ENCODE assay signal across 21 cellular contexts in the genomic region with DNA sequence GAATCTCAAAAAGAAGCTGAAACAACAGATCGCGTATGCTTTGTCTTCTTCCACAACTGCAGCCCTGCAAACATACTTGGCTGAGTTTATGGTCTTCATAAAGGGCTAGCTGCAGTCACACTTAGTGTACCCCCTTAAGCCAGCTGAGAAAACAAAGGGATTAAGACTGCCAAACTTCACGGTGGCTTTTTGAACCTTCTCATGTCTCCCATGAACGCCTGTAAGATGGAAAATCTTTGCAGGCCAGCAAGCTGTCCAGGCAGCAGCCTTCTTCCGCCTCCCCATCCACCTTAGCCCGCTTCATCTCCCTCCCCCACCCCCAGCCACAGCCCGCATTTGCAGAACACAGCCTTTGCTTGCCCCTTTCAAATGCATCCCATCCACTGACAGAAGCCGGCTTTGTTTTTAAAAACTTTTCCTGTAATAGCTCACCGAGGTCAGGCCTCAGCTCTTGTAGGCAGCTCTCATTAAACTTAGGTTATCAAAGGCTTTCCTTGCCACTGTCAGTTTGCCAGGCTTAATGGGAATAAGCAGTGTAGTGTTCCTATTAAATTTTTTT.
A peak's percentile ranks its signal among the peaks of the same experiment; 100 is the strongest.
DNase-seq lines count a peak whose midpoint lies in the region; ATAC-seq and TF ChIP-seq lines count a peak whose summit lies in the region.
"Had no signal": no experiment of that assay in that cellular context is flagged by ENCODE, and none has a peak within 500 bp of the region (broad histone marks: within the 10 kb centered on the region; RNA-seq: fewer than 3 reads in every experiment).

No MANE protein-coding gene starts in this region.

- no peak overlapping the region for H3K4me3 Mint-ChIP-seq in neural progenitor cell
- H3K4me3 Mint-ChIP-seq: activated naive CD8-positive, alpha-beta T cell treated with anti-CD3 and anti-CD28 coated beads, Interleukin-2, amount 10 ng/mL, durations not matched to agents 7 days and 5 days; naive B cell had no signal

- H4K20me1 ChIP-seq in neural progenitor cell (ENCODE audit: low read depth), result no peaks in the 10 kb centered on the region
- H4K20me1 ChIP-seq: BLaER1 treated with 17β-estradiol and CSF1 and Interleukin-3, amounts not matched to agents 10 nM and 100 nM had no signal

- H3K4me2 ChIP-seq in neural progenitor cell, result peak overlapping the region; percentile 31
- H3K4me2 ChIP-seq: BLaER1 treated with 17β-estradiol and CSF1 and Interleukin-3, amounts not matched to agents 10 nM and 100 nM had no signal

- H3K4me1 Mint-ChIP-seq in neural progenitor cell, result peaks cover 48% of the 10 kb centered on the region
- H3K4me1 Mint-ChIP-seq: activated naive CD8-positive, alpha-beta T cell treated with anti-CD3 and anti-CD28 coated beads, Interleukin-2, amount 10 ng/mL, durations not matched to agents 7 days and 5 days had no signal

- peaks cover 9% of the 10 kb centered on the region for H3K27me3 Mint-ChIP-seq in neural progenitor cell (ENCODE audit: insufficient read depth, low read depth)
- H3K27me3 Mint-ChIP-seq: activated naive CD8-positive, alpha-beta T cell treated with anti-CD3 and anti-CD28 coated beads, Interleukin-2, amount 10 ng/mL, durations not matched to agents 7 days and 5 days had no signal

- POLR2A ChIA-PET in AG04450 (lab: Yijun Ruan, JAX), result no interaction called here

- intact Hi-C loops in heart left ventricle (cut with DNase I), result no loop called here

- H3K4me3 ChIP-seq in AG04450 (ENCODE audit: low read depth, low read length), result no peak overlapping the region
- no peak overlapping the region for H3K4me3 ChIP-seq in NT2/D1 (ENCODE audit: insufficient read length, low read depth)
- no peak overlapping the region for H3K4me3 ChIP-seq in gastroesophageal sphincter
- H3K4me3 ChIP-seq in neural progenitor cell, result no peak overlapping the region
- no peak overlapping the region for H3K4me3 ChIP-seq in heart left ventricle
- H3K4me3 ChIP-seq: BLaER1 treated with 17β-estradiol and CSF1 and Interleukin-3, amounts not matched to agents 10 nM and 100 nM; K562; skin epidermis; stomach had no signal

- peak overlapping the region; percentile 57 for H2AFZ ChIP-seq in neural progenitor cell (replicated peaks)

- WGBS in gastroesophageal sphincter (ENCODE audit: low coverage in 1 of 2), 2 donors, result 20 to 55% methylated on average over 2 to 7 of the region's 9 CpGs
- WGBS in heart left ventricle, 4 donors, result 40 to 68% (median 54%) methylated on average over 8 to 9 of the region's 9 CpGs

- H3K9me3 Mint-ChIP-seq in neural progenitor cell, result peaks cover 13% of the 10 kb centered on the region

- H3K27ac ChIP-seq in AG04450 (ENCODE audit: low read depth, low read length) (peak overlapping the region; percentile 67), gastroesophageal sphincter (peak overlapping the region in 3 of 4 donors; percentile 49 to 60 (median 55)), neural progenitor cell (no peak overlapping the region), heart left ventricle (no peak overlapping the region)
- H3K27ac ChIP-seq: BLaER1 treated with 17β-estradiol and CSF1 and Interleukin-3, amounts not matched to agents 10 nM and 100 nM; HL-60; stomach had no signal

- H3K4me1 ChIP-seq in NT2/D1 (ENCODE audit: insufficient read depth, insufficient read length) (peaks cover 5% of the 10 kb centered on the region), gastroesophageal sphincter (peaks cover 0 to 32% (median 6%) of the 10 kb centered on the region in 3 donors), neural progenitor cell (peaks cover 24% of the 10 kb centered on the region), heart left ventricle (peaks cover 0 to 3% (median 0%) of the 10 kb centered on the region in 12 donors)

- peak overlapping the region; percentile 78 for H3K27ac Mint-ChIP-seq in neural progenitor cell
- H3K27ac Mint-ChIP-seq: activated naive CD8-positive, alpha-beta T cell treated with anti-CD3 and anti-CD28 coated beads, Interleukin-2, amount 10 ng/mL, durations not matched to agents 7 days and 5 days; naive B cell had no signal

- H3K36me3 Mint-ChIP-seq in neural progenitor cell, result no peaks in the 10 kb centered on the region

- H3K27me3 ChIP-seq in AG04450 (ENCODE audit: control insufficient read depth, insufficient read depth, low read length) (no peaks in the 10 kb centered on the region), NT2/D1 (ENCODE audit: insufficient read depth, insufficient read length) (no peaks in the 10 kb centered on the region), gastroesophageal sphincter (no peaks in the 10 kb centered on the region), neural progenitor cell (no peaks in the 10 kb centered on the region), heart left ventricle (peaks cover 0 to 14% (median 0%) of the 10 kb centered on the region in 9 donors)
- H3K27me3 ChIP-seq: stomach had no signal

- CTCF ChIA-PET in AG04450 (lab: Charles Lee), result interaction anchor here (0.7 to 0.9 kb wide), 2 partner anchors 165 to 471 kb away, joined by 3 to 4 read pairs; no protein-coding TSS in a partner anchor

- no peaks in the 10 kb centered on the region for H3K79me2 ChIP-seq in neural progenitor cell (ENCODE audit: low read depth)

- no peak for ATAC-seq in gastroesophageal sphincter
- ATAC-seq in heart left ventricle, result no peak
- no peak for ATAC-seq in HG03045 (IDR thresholded peaks at IDR 0.05; ENCODE audit: unreplicated experiment)
- ATAC-seq: K562 had no signal

- TF ChIP-seq EP300 in gastroesophageal sphincter (IDR thresholded peaks at IDR 0.05), result no peak

- H3K9me3 ChIP-seq in AG04450 (ENCODE audit: control insufficient read depth, insufficient read depth, low read length), result peaks cover 5% of the 10 kb centered on the region; the same call in 1 of the 2 replicates
- H3K9me3 ChIP-seq in NT2/D1 (ENCODE audit: insufficient read depth, low read length), result peaks cover 30% of the 10 kb centered on the region
- H3K9me3 ChIP-seq in gastroesophageal sphincter, result no peaks in the 10 kb centered on the region
- no peaks in the 10 kb centered on the region for H3K9me3 ChIP-seq in neural progenitor cell (ENCODE audit: low read depth)
- peaks cover 0 to 4% (median 0%) of the 10 kb centered on the region in 12 donors for H3K9me3 ChIP-seq in heart left ventricle
- H3K9me3 ChIP-seq: stomach had no signal

- DNase-seq in AG04450 (ENCODE audit: low read depth, low spot score), result no peak
- peak; percentile 82 for DNase-seq in NT2/D1 (ENCODE audit: low read depth, low spot score)
- DNase-seq in neural progenitor cell (ENCODE audit: low spot score), result peak; percentile 16
- DNase-seq in NCI-H187 (lab: John Stamatoyannopoulos, UW), result no peak
- DNase-seq in CD1c-positive myeloid dendritic cell (ENCODE audit: extremely low spot score), result no peak
- DNase-seq in heart left ventricle, result no peak
- DNase-seq: activated CD4-positive, alpha-beta T cell treated with anti-CD3 and anti-CD28 coated beads for 4 hours; activated naive CD8-positive, alpha-beta T cell treated with anti-CD3 and anti-CD28 coated beads, Interleukin-2, amount 10 ng/mL, durations not matched to agents 7 days and 5 days; dermis blood vessel endothelial cell; GDM1; naive B cell; NCI-H2081; posterior cingulate gyrus; stimulated activated CD4-positive, alpha-beta T cell treated with anti-CD3 and anti-CD28 coated beads, Interleukin-4, amount 100 ng/mL, for 24 hours; stomach had no signal

- no peak for TF ChIP-seq POLR2A in gastroesophageal sphincter (IDR thresholded peaks at IDR 0.05)
- no peak for TF ChIP-seq POLR2A in heart left ventricle (IDR thresholded peaks at IDR 0.05)

- TF ChIP-seq CTCF in AG04450 (IDR thresholded peaks at IDR 0.05; ENCODE audit: low read depth, low read length) (no peak), gastroesophageal sphincter (IDR thresholded peaks at IDR 0.05) (no peak), neural progenitor cell (IDR thresholded peaks at IDR 0.05) (no peak), heart left ventricle (IDR thresholded peaks at IDR 0.05) (no peak)

- H3K9ac ChIP-seq in NT2/D1 (ENCODE audit: insufficient read length, low read depth) (peak overlapping the region; percentile 13), neural progenitor cell (no peak overlapping the region)
- H3K9ac ChIP-seq: BLaER1 treated with 17β-estradiol and CSF1 and Interleukin-3, amounts not matched to agents 10 nM and 100 nM had no signal

- H3F3A ChIP-seq in neural progenitor cell (ENCODE audit: low read depth), result peaks cover 16% of the 10 kb centered on the region

- H3K36me3 ChIP-seq in NT2/D1 (ENCODE audit: insufficient read depth, insufficient read length, low read length), result no peaks in the 10 kb centered on the region
- H3K36me3 ChIP-seq in gastroesophageal sphincter, result no peaks in the 10 kb centered on the region
- H3K36me3 ChIP-seq in neural progenitor cell, result no peaks in the 10 kb centered on the region
- H3K36me3 ChIP-seq in heart left ventricle, result no peaks in the 10 kb centered on the region
- H3K36me3 ChIP-seq: stomach had no signal

Comparison
In these comparisons a context has a peak if more than half of its experiments do, and no peak if none do; other contexts are left out.
1. DNase-seq: peak in NT2/D1 (single experiment) and neural progenitor cell (single experiment); none in AG04450 (single experiment), NCI-H187 (0 of 2), CD1c-positive myeloid dendritic cell (single experiment) and heart left ventricle (0 of 5).
2. H3K27ac ChIP-seq: peak in AG04450 (single experiment) and gastroesophageal sphincter (3 of 4); none in neural progenitor cell (single experiment) and heart left ventricle (0 of 12).